In the genomic region with DNA sequence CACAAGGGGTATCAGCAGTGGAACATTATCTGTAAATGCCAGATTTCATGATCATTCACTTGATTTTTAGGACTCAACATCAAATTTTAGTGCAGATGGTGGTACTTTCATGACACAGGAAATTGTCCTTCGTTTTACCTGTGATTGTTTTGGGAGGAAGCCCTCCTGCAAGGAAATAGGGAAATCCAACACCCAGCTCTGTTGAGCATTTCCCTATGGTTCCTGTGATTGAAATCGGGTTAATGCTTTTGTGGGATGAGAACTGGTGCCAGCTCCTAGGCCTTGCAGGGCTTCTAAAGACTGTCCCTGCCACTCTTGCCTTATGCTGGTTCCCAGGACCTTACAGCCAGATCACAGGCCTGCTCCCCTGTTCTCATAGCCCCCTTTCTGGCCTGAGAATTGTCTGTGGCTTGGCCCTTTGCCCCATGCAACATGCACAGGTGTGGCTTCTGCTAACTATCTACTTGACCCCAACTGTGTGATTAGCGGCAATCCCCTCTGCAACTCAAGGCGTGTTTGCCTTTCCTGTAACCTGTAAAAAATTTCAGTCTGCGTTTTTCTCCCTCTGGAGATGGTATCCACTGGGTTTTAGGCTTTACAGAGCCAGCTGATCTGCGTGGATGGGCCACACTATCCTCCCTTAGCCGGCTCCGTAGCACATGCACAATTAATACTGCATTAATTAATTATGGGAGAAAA, we compare ENCODE assay signal across 9 cellular contexts.
DNase-seq lines count a peak whose midpoint lies in the region; ATAC-seq and TF ChIP-seq lines count a peak whose summit lies in the region.
"Had no signal": no experiment of that assay in that cellular context is flagged by ENCODE, and none has a peak within 500 bp of the region (broad histone marks: within the 10 kb centered on the region; RNA-seq: fewer than 3 reads in every experiment).

No MANE protein-coding gene starts in this region.

- H3K27ac Mint-ChIP-seq in CD4-positive, alpha-beta memory T cell, result peak overlapping the region; percentile 5 to 86 (median 73)
- peak overlapping the region; percentile 94 for H3K27ac Mint-ChIP-seq in dendritic cell treated with granulocyte-macrophage colony-stimulating factor and Interleukin-4, amounts not matched to agents 40 ng/mL and 50 ng/mL, for 4 days
- no peak overlapping the region for H3K27ac Mint-ChIP-seq in progenitor cell of endocrine pancreas

- ATAC-seq in GM19324 (IDR thresholded peaks at IDR 0.05; ENCODE audit: low FRiP score, unreplicated experiment), result peak; percentile 48
- peak; percentile 41 for ATAC-seq in HG03064 (IDR thresholded peaks at IDR 0.05; ENCODE audit: low read depth, unreplicated experiment)

- peaks cover 3 to 20% of the 10 kb centered on the region in 2 donors for H3K36me3 Mint-ChIP-seq in CD4-positive, alpha-beta memory T cell
- peaks cover 93% of the 10 kb centered on the region for H3K36me3 Mint-ChIP-seq in dendritic cell treated with granulocyte-macrophage colony-stimulating factor and Interleukin-4, amounts not matched to agents 40 ng/mL and 50 ng/mL, for 4 days (ENCODE audit: low read depth)
- peaks cover 9% of the 10 kb centered on the region for H3K36me3 Mint-ChIP-seq in progenitor cell of endocrine pancreas (ENCODE audit: insufficient read depth)

- H3K4me1 Mint-ChIP-seq in CD4-positive, alpha-beta memory T cell, result peaks cover 48 to 80% (median 70%) of the 10 kb centered on the region in 4 donors
- peaks cover 100% of the 10 kb centered on the region for H3K4me1 Mint-ChIP-seq in dendritic cell treated with granulocyte-macrophage colony-stimulating factor and Interleukin-4, amounts not matched to agents 40 ng/mL and 50 ng/mL, for 4 days (ENCODE audit: low read depth)
- peaks cover 20% of the 10 kb centered on the region for H3K4me1 Mint-ChIP-seq in progenitor cell of endocrine pancreas (ENCODE audit: low read depth)

- H3K4me1 ChIP-seq in CD4-positive, alpha-beta memory T cell (ENCODE audit: insufficient read depth, low read length), result peaks cover 60% of the 10 kb centered on the region

- CTCF ChIA-PET in CD4-positive, alpha-beta memory T cell (lab: Charles Lee; ENCODE audit: partially characterized antibody), result interaction anchor here (0.9 to 1.5 kb wide), 2 partner anchors 8 to 31 kb away, joined by 3 read pairs; no protein-coding TSS in a partner anchor

- intact Hi-C loops in CD4-positive, alpha-beta memory T cell (cut with micrococcal nuclease), result loop anchor here (5.0 kb wide), 1 partner anchor 35 kb away; no protein-coding TSS in a partner anchor
- intact Hi-C loops in dendritic cell treated with granulocyte-macrophage colony-stimulating factor and Interleukin-4, amounts not matched to agents 40 ng/mL and 50 ng/mL, for 4 days (cut with micrococcal nuclease), result no loop called here

- no peak overlapping the region for H3K4me3 ChIP-seq in CD4-positive, alpha-beta memory T cell (ENCODE audit: low read length in 2 of 2)

- H3K9me3 Mint-ChIP-seq in CD4-positive, alpha-beta memory T cell, result peaks cover 0 to 4% (median 0%) of the 10 kb centered on the region in 8 donors
- no peaks in the 10 kb centered on the region for H3K9me3 Mint-ChIP-seq in dendritic cell treated with granulocyte-macrophage colony-stimulating factor and Interleukin-4, amounts not matched to agents 40 ng/mL and 50 ng/mL, for 4 days
- H3K9me3 Mint-ChIP-seq in progenitor cell of endocrine pancreas (ENCODE audit: low read depth), result no peaks in the 10 kb centered on the region

- H3K27me3 Mint-ChIP-seq in CD4-positive, alpha-beta memory T cell, result no peaks in the 10 kb centered on the region
- H3K27me3 Mint-ChIP-seq in dendritic cell treated with granulocyte-macrophage colony-stimulating factor and Interleukin-4, amounts not matched to agents 40 ng/mL and 50 ng/mL, for 4 days, result no peaks in the 10 kb centered on the region
- H3K27me3 Mint-ChIP-seq in progenitor cell of endocrine pancreas, result no peaks in the 10 kb centered on the region

- no peaks in the 10 kb centered on the region for H3K36me3 ChIP-seq in CD4-positive, alpha-beta memory T cell (ENCODE audit: insufficient read depth, low read length)

- DNase-seq in CD4-positive, alpha-beta memory T cell, result no peak
- DNase-seq in progenitor cell of endocrine pancreas (ENCODE audit: low spot score, unreplicated experiment) (no peak), NCI-H2107 (lab: John Stamatoyannopoulos, UW) (no peak), substantia nigra (lab: John Stamatoyannopoulos, UW) (no peak), HCEC 1CT (no peak)
- DNase-seq: activated gamma-delta T cell had no signal

- TF ChIP-seq CTCF in progenitor cell of endocrine pancreas (IDR thresholded peaks at IDR 0.05; ENCODE audit: unreplicated experiment), result no peak

- no peaks in the 10 kb centered on the region for H3K9me3 ChIP-seq in CD4-positive, alpha-beta memory T cell (ENCODE audit: control insufficient read depth in 1 of 2, low read length in 2 of 2)

- POLR2A ChIA-PET in CD4-positive, alpha-beta memory T cell (lab: Charles Lee; ENCODE audit: partially characterized antibody), result interaction anchor here (1.2 kb wide), 1 partner anchor 30 kb away, joined by 4 read pairs; no protein-coding TSS in a partner anchor

- peak overlapping the region in 7 of 8 donors; percentile 14 to 58 (median 21) for H3K4me3 Mint-ChIP-seq in CD4-positive, alpha-beta memory T cell
- H3K4me3 Mint-ChIP-seq in dendritic cell treated with granulocyte-macrophage colony-stimulating factor and Interleukin-4, amounts not matched to agents 40 ng/mL and 50 ng/mL, for 4 days, result no peak overlapping the region
- H3K4me3 Mint-ChIP-seq in progenitor cell of endocrine pancreas (ENCODE audit: low read depth), result no peak overlapping the region

- no peak overlapping the region for H3K27ac ChIP-seq in CD4-positive, alpha-beta memory T cell (ENCODE audit: low read depth, low read length)
- no peak overlapping the region for H3K27ac ChIP-seq in substantia nigra (ENCODE audit: low read depth, low read length, poor library complexity, severe bottlenecking)

- H3K27me3 ChIP-seq in CD4-positive, alpha-beta memory T cell (ENCODE audit: insufficient read depth, low read length), result no peaks in the 10 kb centered on the region

Comparison
In these comparisons a context has a peak if more than half of its experiments do, and no peak if none do; other contexts are left out.
1. H3K4me3 Mint-ChIP-seq: peak in CD4-positive, alpha-beta memory T cell (7 of 8); none in dendritic cell treated with granulocyte-macrophage colony-stimulating factor and Interleukin-4, amounts not matched to agents 40 ng/mL and 50 ng/mL, for 4 days (single experiment) and progenitor cell of endocrine pancreas (single experiment).